1 cellular context compared by ENCODE assay signal in the genomic region with DNA sequence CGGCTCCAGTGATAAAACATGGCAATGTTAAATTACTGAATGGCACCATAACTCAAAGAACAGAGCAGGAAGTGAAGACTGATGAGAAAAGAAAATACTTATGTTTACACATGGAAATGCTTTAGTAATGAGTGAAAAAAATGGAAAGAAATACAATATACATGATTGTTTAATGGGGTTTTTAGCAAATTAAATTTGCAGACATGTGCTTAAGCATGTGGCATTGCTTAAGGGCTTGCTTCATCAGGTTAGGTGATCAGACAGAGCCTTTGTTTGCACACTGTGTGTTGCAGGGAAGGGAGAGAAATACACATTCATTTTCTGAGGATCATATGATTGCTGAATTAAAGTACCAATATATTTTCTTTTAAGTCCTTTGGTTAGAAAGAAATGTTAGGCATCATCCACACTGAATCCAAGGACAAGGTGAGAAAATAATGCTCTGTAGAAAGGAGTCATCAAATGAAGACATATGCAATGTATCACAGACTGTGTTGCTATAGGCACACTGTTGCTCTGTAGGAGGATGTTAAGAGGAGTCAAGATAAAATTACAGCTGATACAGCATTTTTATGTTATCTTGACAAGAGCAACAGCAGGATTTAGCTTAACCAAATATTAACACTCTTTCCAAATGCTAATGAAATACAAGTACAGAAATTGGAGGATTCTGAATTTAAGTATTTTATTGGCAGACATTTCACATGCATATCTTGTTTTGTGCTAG.
TF ChIP-seq lines count a peak whose summit lies in the region.

No MANE protein-coding gene starts in this region.

TF ChIP-seq in endothelial cell of umbilical vein, 7 proteins besides CTCF, POLR2A, EP300 and RAD21 (continued from another document):
- TF ChIP-seq POLR2AphosphoS5 (IDR thresholded peaks at IDR 0.05; ENCODE audit: insufficient read depth, low read depth, low read length) (no peak), MAX (IDR thresholded peaks at IDR 0.05; ENCODE audit: insufficient read depth, insufficient read length) (no peak), GATA2 (IDR thresholded peaks at IDR 0.05; ENCODE audit: insufficient read depth, insufficient read length, low read depth, low read length) (no peak)
